24 cellular contexts compared by ENCODE assay signal in genomic region chr15:78200276-78200930, GRCh38. TPM values are rescaled to one million over a fixed set of nuclear protein-coding genes. Genes with fewer than 3 reads are reported as not detected.
A peak's percentile ranks its signal among the peaks of the same experiment; 100 is the strongest.
DNase-seq lines count a peak whose midpoint lies in the region; ATAC-seq and TF ChIP-seq lines count a peak whose summit lies in the region.
"Had no signal": no experiment of that assay in that cellular context is flagged by ENCODE, and none has a peak within 500 bp of the region (broad histone marks: within the 10 kb centered on the region; RNA-seq: fewer than 3 reads in every experiment).

No MANE protein-coding gene starts in this region.

- H3K36me3 ChIP-seq in colonic mucosa (no peaks in the 10 kb centered on the region), osteoblast (ENCODE audit: insufficient read depth, low read length) (no peaks in the 10 kb centered on the region)
- H3K36me3 ChIP-seq: BLaER1, MG63 had no signal

- H2AFZ ChIP-seq in osteoblast (ENCODE audit: low read length) = no peak overlapping the region

- peak overlapping the region; percentile 9 for H3K27ac Mint-ChIP-seq in activated naive CD4-positive, alpha-beta T cell treated with anti-CD3 and anti-CD28 coated beads, Interleukin-2, amount 50 U/mL, for 24 hours
- no peak overlapping the region for H3K27ac Mint-ChIP-seq in activated naive CD4-positive, alpha-beta T cell treated with anti-CD3 and anti-CD28 coated beads, Interleukin-2, amount 10 ng/mL, durations not matched to agents 7 days and 5 days
- H3K27ac Mint-ChIP-seq in stimulated activated effector memory CD8-positive, alpha-beta T cell treated with anti-CD3 and anti-CD28 coated beads, Interleukin-12 subunit alpha, Interleukin-12 subunit beta, amount 100 ng/mL, for 72 hours = no peak overlapping the region
- H3K27ac Mint-ChIP-seq: CD4-positive, alpha-beta T cell; HFFc6 had no signal

- no peaks in the 10 kb centered on the region for H3K27me3 Mint-ChIP-seq in activated naive CD4-positive, alpha-beta T cell treated with anti-CD3 and anti-CD28 coated beads, Interleukin-2, amount 50 U/mL, for 24 hours
- H3K27me3 Mint-ChIP-seq in activated naive CD4-positive, alpha-beta T cell treated with anti-CD3 and anti-CD28 coated beads, Interleukin-2, amount 10 ng/mL, durations not matched to agents 7 days and 5 days = peaks cover 52% of the 10 kb centered on the region
- H3K27me3 Mint-ChIP-seq: CD4-positive, alpha-beta T cell had no signal

- no peak for ATAC-seq in left lobe of liver
- ATAC-seq in stimulated activated effector memory CD8-positive, alpha-beta T cell treated with anti-CD3 and anti-CD28 coated beads, Interleukin-12 subunit alpha, Interleukin-12 subunit beta, amount 100 ng/mL, for 72 hours = no peak
- ATAC-seq: GM12878, K562 had no signal

- TF ChIP-seq CTCF in colonic mucosa (IDR thresholded peaks at IDR 0.05) (no peak), osteoblast (IDR thresholded peaks at IDR 0.05; ENCODE audit: extremely low read depth, low read depth, low read length) (no peak)

- H3K4me2 ChIP-seq in osteoblast (ENCODE audit: insufficient read depth, low read length) = no peak overlapping the region
- H3K4me2 ChIP-seq: BLaER1 had no signal

- H3K27me3 ChIP-seq in colonic mucosa (no peaks in the 10 kb centered on the region), osteoblast (ENCODE audit: insufficient read depth, low read length) (peaks cover 26% of the 10 kb centered on the region)
- H3K27me3 ChIP-seq: BLaER1, MG63 had no signal

- no peaks in the 10 kb centered on the region for H4K20me1 ChIP-seq in osteoblast (ENCODE audit: insufficient read depth, low read length)
- H4K20me1 ChIP-seq: BLaER1 had no signal

- no peak overlapping the region for H3K9ac ChIP-seq in colonic mucosa (ENCODE audit: low read depth in 2 of 2, low read length in 2 of 2)
- H3K9ac ChIP-seq: BLaER1 had no signal

- no peak overlapping the region for H3K4me3 Mint-ChIP-seq in activated naive CD4-positive, alpha-beta T cell treated with anti-CD3 and anti-CD28 coated beads, Interleukin-2, amount 50 U/mL, for 24 hours
- H3K4me3 Mint-ChIP-seq in activated naive CD4-positive, alpha-beta T cell treated with anti-CD3 and anti-CD28 coated beads, Interleukin-2, amount 10 ng/mL, durations not matched to agents 7 days and 5 days = no peak overlapping the region
- no peak overlapping the region for H3K4me3 Mint-ChIP-seq in stimulated activated effector memory CD8-positive, alpha-beta T cell treated with anti-CD3 and anti-CD28 coated beads, Interleukin-12 subunit alpha, Interleukin-12 subunit beta, amount 100 ng/mL, for 72 hours
- H3K4me3 Mint-ChIP-seq: CD4-positive, alpha-beta T cell; H9; HFFc6 had no signal

- intact Hi-C loops in colonic mucosa (cut with DNase I) = no loop called here

- H3K9me3 ChIP-seq in colonic mucosa (no peaks in the 10 kb centered on the region), osteoblast (ENCODE audit: low read depth, low read length) (no peaks in the 10 kb centered on the region)
- H3K9me3 ChIP-seq: BLaER1, MG63 had no signal

- CTCF ChIA-PET in activated naive CD4-positive, alpha-beta T cell treated with anti-CD3 and anti-CD28 coated beads, Interleukin-2, amount 10 ng/mL, durations not matched to agents 7 days and 5 days (lab: Charles Lee) = interaction anchor here (1.1 to 9.3 kb wide), 3 partner anchors 42 to 89 kb away, joined by 4 to 125 read pairs (median 10); partner anchors contain the start of gene CIB2

- H3K4me3 ChIP-seq in colonic mucosa (no peak overlapping the region), osteoblast (ENCODE audit: insufficient read depth, low read length) (no peak overlapping the region)
- H3K4me3 ChIP-seq: BLaER1, GM12878, K562, MG63 had no signal

- H3K9me3 Mint-ChIP-seq in activated naive CD4-positive, alpha-beta T cell treated with anti-CD3 and anti-CD28 coated beads, Interleukin-2, amount 50 U/mL, for 24 hours = no peaks in the 10 kb centered on the region
- H3K9me3 Mint-ChIP-seq in activated naive CD4-positive, alpha-beta T cell treated with anti-CD3 and anti-CD28 coated beads, Interleukin-2, amount 10 ng/mL, durations not matched to agents 7 days and 5 days = no peaks in the 10 kb centered on the region
- no peaks in the 10 kb centered on the region for H3K9me3 Mint-ChIP-seq in stimulated activated effector memory CD8-positive, alpha-beta T cell treated with anti-CD3 and anti-CD28 coated beads, Interleukin-12 subunit alpha, Interleukin-12 subunit beta, amount 100 ng/mL, for 72 hours
- H3K9me3 Mint-ChIP-seq: CD4-positive, alpha-beta T cell; H9; HFFc6 had no signal

- DNase-seq in activated naive CD4-positive, alpha-beta T cell treated with anti-CD3 and anti-CD28 coated beads, Interleukin-2, amount 10 ng/mL, durations not matched to agents 7 days and 5 days = no peak
- peak; percentile 11 for DNase-seq in colonic mucosa
- peak; percentile 25 for DNase-seq in osteoblast (ENCODE audit: insufficient read length, low spot score, missing footprints)
- no peak for DNase-seq in left lobe of liver (ENCODE audit: low spot score)
- no peak for DNase-seq in DMS153 treated with DMSO at 0.1 percent for 48 hours (lab: John Stamatoyannopoulos, UW; ENCODE audit: unreplicated experiment)
- DNase-seq in stimulated activated effector memory CD8-positive, alpha-beta T cell treated with anti-CD3 and anti-CD28 coated beads, Interleukin-12 subunit alpha, Interleukin-12 subunit beta, amount 100 ng/mL, for 72 hours (ENCODE audit: low spot score in 2 of 2) = no peak
- DNase-seq: CD4-positive, alpha-beta T cell; COR-L47; DMS 273 treated with DMSO at 0.1 percent for 48 hours; DND-41; H9; HFFc6; MG63; NCI-H1417 treated with DMSO at 0.1 percent for 48 hours; NCI-H187; NCI-H2107; NCI-H446 treated with DMSO at 0.1 percent for 48 hours; NCI-H526 treated with DMSO at 0.1 percent for 48 hours; OCI-M1; Right ventricle myocardium superior had no signal

- H3K79me2 ChIP-seq in osteoblast (ENCODE audit: insufficient read depth, low read length) = no peaks in the 10 kb centered on the region

- H3K4me1 ChIP-seq in colonic mucosa (no peaks in the 10 kb centered on the region), osteoblast (ENCODE audit: insufficient read depth, low read length) (no peaks in the 10 kb centered on the region)

- H3K27ac ChIP-seq in colonic mucosa = no peak overlapping the region
- H3K27ac ChIP-seq in osteoblast (ENCODE audit: low read depth, low read length) = no peak overlapping the region
- H3K27ac ChIP-seq: BLaER1 had no signal

- no peaks in the 10 kb centered on the region for H3K36me3 Mint-ChIP-seq in activated naive CD4-positive, alpha-beta T cell treated with anti-CD3 and anti-CD28 coated beads, Interleukin-2, amount 50 U/mL, for 24 hours
- no peaks in the 10 kb centered on the region for H3K36me3 Mint-ChIP-seq in activated naive CD4-positive, alpha-beta T cell treated with anti-CD3 and anti-CD28 coated beads, Interleukin-2, amount 10 ng/mL, durations not matched to agents 7 days and 5 days
- no peaks in the 10 kb centered on the region for H3K36me3 Mint-ChIP-seq in stimulated activated effector memory CD8-positive, alpha-beta T cell treated with anti-CD3 and anti-CD28 coated beads, Interleukin-12 subunit alpha, Interleukin-12 subunit beta, amount 100 ng/mL, for 72 hours

- no peaks in the 10 kb centered on the region for H3K4me1 Mint-ChIP-seq in activated naive CD4-positive, alpha-beta T cell treated with anti-CD3 and anti-CD28 coated beads, Interleukin-2, amount 50 U/mL, for 24 hours
- H3K4me1 Mint-ChIP-seq in activated naive CD4-positive, alpha-beta T cell treated with anti-CD3 and anti-CD28 coated beads, Interleukin-2, amount 10 ng/mL, durations not matched to agents 7 days and 5 days = no peaks in the 10 kb centered on the region
- no peaks in the 10 kb centered on the region for H3K4me1 Mint-ChIP-seq in stimulated activated effector memory CD8-positive, alpha-beta T cell treated with anti-CD3 and anti-CD28 coated beads, Interleukin-12 subunit alpha, Interleukin-12 subunit beta, amount 100 ng/mL, for 72 hours

RNA-seq across cellular contexts. Expression of gene ACSBG1, which starts 34.0 kb away (rescaled TPM):
- total RNA-seq in colonic mucosa (under 1 TPM; 0.58 to 0.59 TPM), osteoblast (under 0.01 TPM in 2 replicates), left lobe of liver (not detected)
- total RNA-seq: HFFc6 had no signal

RNA-seq across cellular contexts. Expression of gene IDH3A, which starts 51.2 kb away (rescaled TPM):
- total RNA-seq in colonic mucosa = 100 to 1,000 TPM; 203 to 264 TPM
- total RNA-seq in osteoblast = 29.5 and 30.4 TPM in 2 replicates
- total RNA-seq in left lobe of liver = 29.4 TPM

Comparison
In these comparisons a context has a peak if more than half of its experiments do, and no peak if none do; other contexts are left out.
1. DNase-seq: peak in colonic mucosa (single experiment) and osteoblast (single experiment); none in activated naive CD4-positive, alpha-beta T cell treated with anti-CD3 and anti-CD28 coated beads, Interleukin-2, amount 10 ng/mL, durations not matched to agents 7 days and 5 days (single experiment), left lobe of liver (single experiment), DMS153 treated with DMSO at 0.1 percent for 48 hours (single experiment) and stimulated activated effector memory CD8-positive, alpha-beta T cell treated with anti-CD3 and anti-CD28 coated beads, Interleukin-12 subunit alpha, Interleukin-12 subunit beta, amount 100 ng/mL, for 72 hours (0 of 2).